11 cellular contexts compared by ENCODE assay signal in genomic region chr3:55775366-55775765, GRCh38.
"Had no signal": no experiment of that assay in that cellular context is flagged by ENCODE, and none has a peak within 500 bp of the region (broad histone marks: within the 10 kb centered on the region; RNA-seq: fewer than 3 reads in every experiment).

No MANE protein-coding gene starts in this region.

- H3K27me3 Mint-ChIP-seq: IgD-negative memory B cell had no signal

- H3K4me2 ChIP-seq: GM23338, KMS-11 had no signal

- H3K4me1 Mint-ChIP-seq: IgD-negative memory B cell had no signal

- H3K4me3 Mint-ChIP-seq: GM23338, H9, HFFc6, IgD-negative memory B cell had no signal

- H3K4me3 ChIP-seq: GM23338 had no signal

- H3K36me3 Mint-ChIP-seq: IgD-negative memory B cell had no signal

- H3K27ac ChIP-seq: HL-60, KMS-11 had no signal

- H3K27ac Mint-ChIP-seq: GM23338, HFFc6, IgD-negative memory B cell had no signal

- FAIRE-seq: H1, H54, HepG2 had no signal

- ATAC-seq: HepG2 had no signal

- DNase-seq: H9, HCEC 1CT, HFFc6, KBM-7 had no signal

- H3K9me3 Mint-ChIP-seq: GM23338, H9, HFFc6 had no signal
